10 cellular contexts compared by ENCODE assay signal in genomic region chr1:42817976-42818375, GRCh38. TPM values are rescaled to one million over a fixed set of nuclear protein-coding genes. Genes with fewer than 3 reads are reported as not detected.
DNase-seq lines count a peak whose midpoint lies in the region; ATAC-seq and TF ChIP-seq lines count a peak whose summit lies in the region.
"Had no signal": no experiment of that assay in that cellular context is flagged by ENCODE, and none has a peak within 500 bp of the region (broad histone marks: within the 10 kb centered on the region; RNA-seq: fewer than 3 reads in every experiment).

No MANE protein-coding gene starts in this region.

- H3K9me3 Mint-ChIP-seq in activated CD4-positive, alpha-beta T cell treated with anti-CD3 and anti-CD28 coated beads, Interleukin-2, amount 10 ng/mL, durations not matched to agents 7 days and 5 days, result no peaks in the 10 kb centered on the region

- H4K20me1 ChIP-seq in smooth muscle cell (ENCODE audit: low read depth), result no peaks in the 10 kb centered on the region

- CTCF ChIA-PET in activated CD4-positive, alpha-beta T cell treated with anti-CD3 and anti-CD28 coated beads, Interleukin-2, amount 10 ng/mL, durations not matched to agents 7 days and 5 days (lab: Charles Lee), result interaction anchor here (0.7 to 2.3 kb wide), 5 partner anchors 10 to 51 kb away, joined by 3 to 8 read pairs (median 4); partner anchors contain the start of genes C1orf50, P3H1 and ZNF691

- ATAC-seq in left lobe of liver (peak; percentile 55), T-helper 17 cell (no peak), HG02759 (IDR thresholded peaks at IDR 0.05; ENCODE audit: unreplicated experiment) (no peak), HG02678 (IDR thresholded peaks at IDR 0.05; ENCODE audit: unreplicated experiment) (no peak)

- H3K27ac ChIP-seq in smooth muscle cell (ENCODE audit: low read depth), result no peak overlapping the region

- H3K36me3 ChIP-seq in smooth muscle cell (ENCODE audit: low read depth), result no peaks in the 10 kb centered on the region

- H3K27me3 ChIP-seq in smooth muscle cell (ENCODE audit: low read depth), result no peaks in the 10 kb centered on the region

- peak overlapping the region; percentile 88 for H3K4me2 ChIP-seq in smooth muscle cell

- no peaks in the 10 kb centered on the region for H3K79me2 ChIP-seq in smooth muscle cell (ENCODE audit: low read depth)

- WGBS in smooth muscle cell (ENCODE audit: low lambda C conversion rate), result 91% methylated on average over 3 of the region's 3 CpGs

- no peaks in the 10 kb centered on the region for H3F3A ChIP-seq in smooth muscle cell (ENCODE audit: low read depth)

- H3K27me3 Mint-ChIP-seq in activated CD4-positive, alpha-beta T cell treated with anti-CD3 and anti-CD28 coated beads, Interleukin-2, amount 10 ng/mL, durations not matched to agents 7 days and 5 days, result no peaks in the 10 kb centered on the region
- no peaks in the 10 kb centered on the region for H3K27me3 Mint-ChIP-seq in T-helper 17 cell

- H3K4me3 Mint-ChIP-seq in activated CD4-positive, alpha-beta T cell treated with anti-CD3 and anti-CD28 coated beads, Interleukin-2, amount 10 ng/mL, durations not matched to agents 7 days and 5 days, result peak overlapping the region; percentile 68
- no peak overlapping the region for H3K4me3 Mint-ChIP-seq in T-helper 17 cell

- no peak overlapping the region for H2AFZ ChIP-seq in smooth muscle cell (ENCODE audit: low read depth)

- no peak for DNase-seq in activated CD4-positive, alpha-beta T cell treated with anti-CD3 and anti-CD28 coated beads, Interleukin-2, amount 10 ng/mL, durations not matched to agents 7 days and 5 days
- DNase-seq in activated CD4-positive, alpha-beta T cell treated with anti-CD3 and anti-CD28 coated beads for 48 hours, result no peak
- DNase-seq in left lobe of liver (ENCODE audit: low spot score) (peak; percentile 67), smooth muscle cell (lab: John Stamatoyannopoulos, UW; ENCODE audit: unreplicated experiment) (no peak), T-helper 17 cell (no peak)
- DNase-seq: NCI-H1048 had no signal

- peaks cover 37% of the 10 kb centered on the region for H3K4me1 Mint-ChIP-seq in activated CD4-positive, alpha-beta T cell treated with anti-CD3 and anti-CD28 coated beads, Interleukin-2, amount 10 ng/mL, durations not matched to agents 7 days and 5 days
- peaks cover 24% of the 10 kb centered on the region for H3K4me1 Mint-ChIP-seq in T-helper 17 cell

- H3K9ac ChIP-seq in smooth muscle cell (ENCODE audit: low read depth), result no peak overlapping the region

- POLR2A ChIA-PET in activated CD4-positive, alpha-beta T cell treated with anti-CD3 and anti-CD28 coated beads, Interleukin-2, amount 10 ng/mL, durations not matched to agents 7 days and 5 days (lab: Charles Lee), result interaction anchor here (0.9 kb wide), 1 partner anchor 28 kb away, joined by 5 read pairs; the partner anchor contains the start of gene ZNF691

- H3K4me3 ChIP-seq in WI38 (ENCODE audit: low read depth, low read length) (peak overlapping the region; percentile 66), smooth muscle cell (no peak overlapping the region)

- peaks cover 12% of the 10 kb centered on the region for H3K4me1 ChIP-seq in smooth muscle cell (ENCODE audit: low read depth)

- TF ChIP-seq CTCF in WI38 (IDR thresholded peaks at IDR 0.05; ENCODE audit: low read depth, low read length) (no peak), smooth muscle cell (IDR thresholded peaks at IDR 0.05; ENCODE audit: borderline replicate concordance, insufficient read depth, poor library complexity, severe bottlenecking) (no peak)

- peaks cover 10% of the 10 kb centered on the region for H3K36me3 Mint-ChIP-seq in activated CD4-positive, alpha-beta T cell treated with anti-CD3 and anti-CD28 coated beads, Interleukin-2, amount 10 ng/mL, durations not matched to agents 7 days and 5 days (ENCODE audit: low read depth)
- peaks cover 3% of the 10 kb centered on the region for H3K36me3 Mint-ChIP-seq in T-helper 17 cell (ENCODE audit: low read depth)

- no peak overlapping the region for H3K27ac Mint-ChIP-seq in activated CD4-positive, alpha-beta T cell treated with anti-CD3 and anti-CD28 coated beads, Interleukin-2, amount 10 ng/mL, durations not matched to agents 7 days and 5 days
- no peak overlapping the region for H3K27ac Mint-ChIP-seq in T-helper 17 cell

- H3K9me3 ChIP-seq in smooth muscle cell (replicated peaks; ENCODE audit: low read depth) (no peaks in the 10 kb centered on the region), T-helper 17 cell (ENCODE audit: control insufficient read depth, low read length, poor library complexity, severe bottlenecking) (no peaks in the 10 kb centered on the region)

RNA-seq across cellular contexts. Expression of gene SVBP, which starts 0.8 kb away (rescaled TPM):
- 10 to 100 TPM; 19.8 to 20.6 TPM for total RNA-seq in activated CD4-positive, alpha-beta T cell treated with anti-CD3 and anti-CD28 coated beads, Interleukin-2, amount 10 ng/mL, durations not matched to agents 7 days and 5 days
- total RNA-seq in left lobe of liver (6.9 TPM), smooth muscle cell (32.5 and 35.0 TPM in 2 replicates), T-helper 17 cell (10 to 100 TPM; 16.9 to 18.8 TPM)
- 31.5 and 32.8 TPM in 2 replicates for polyA plus RNA-seq in smooth muscle cell

RNA-seq across cellular contexts. Expression of gene ERMAP, which starts 1.1 kb away (rescaled TPM):
- total RNA-seq in activated CD4-positive, alpha-beta T cell treated with anti-CD3 and anti-CD28 coated beads, Interleukin-2, amount 10 ng/mL, durations not matched to agents 7 days and 5 days, result 1 to 10 TPM; 7.7 to 7.8 TPM
- total RNA-seq in left lobe of liver (15.1 TPM), smooth muscle cell (5.1 and 11.8 TPM in 2 replicates), T-helper 17 cell (1 to 10 TPM; 6.4 to 8.9 TPM)
- 4.1 and 4.6 TPM in 2 replicates for polyA plus RNA-seq in smooth muscle cell

RNA-seq across cellular contexts. Expression of gene ZNF691, which starts 28.4 kb away (rescaled TPM):
- total RNA-seq in activated CD4-positive, alpha-beta T cell treated with anti-CD3 and anti-CD28 coated beads, Interleukin-2, amount 10 ng/mL, durations not matched to agents 7 days and 5 days, result 10 to 100 TPM; 10.8 to 11.0 TPM
- total RNA-seq in left lobe of liver (6.8 TPM), smooth muscle cell (4.2 and 7.2 TPM in 2 replicates), T-helper 17 cell (1 to 10 TPM; 2.6 to 2.8 TPM)
- 4.8 and 10.2 TPM in 2 replicates for polyA plus RNA-seq in smooth muscle cell

RNA-seq across cellular contexts. Expression of gene TMEM269, which starts 33.2 kb away (rescaled TPM):
- under 1 TPM; 0.21 to 0.25 TPM for total RNA-seq in activated CD4-positive, alpha-beta T cell treated with anti-CD3 and anti-CD28 coated beads, Interleukin-2, amount 10 ng/mL, durations not matched to agents 7 days and 5 days
- 0.08 TPM for total RNA-seq in left lobe of liver
- 0.09 and 0.36 TPM in 2 replicates for total RNA-seq in smooth muscle cell
- 0.09 and 0.15 TPM in 2 replicates for polyA plus RNA-seq in smooth muscle cell
- total RNA-seq in T-helper 17 cell, result under 1 TPM; 0.42 to 0.47 TPM
- total RNA-seq: pulmonary artery endothelial cell had no signal

RNA-seq across cellular contexts. Expression of gene C1orf50, which starts 50.9 kb away (rescaled TPM):
- total RNA-seq in activated CD4-positive, alpha-beta T cell treated with anti-CD3 and anti-CD28 coated beads, Interleukin-2, amount 10 ng/mL, durations not matched to agents 7 days and 5 days, result 1 to 10 TPM; 7.0 to 9.4 TPM
- total RNA-seq in left lobe of liver, result 4.0 TPM
- total RNA-seq in smooth muscle cell, result 1.8 and 7.3 TPM in 2 replicates
- 9.7 and 11.5 TPM in 2 replicates for polyA plus RNA-seq in smooth muscle cell
- 10 to 100 TPM; 14.8 to 15.5 TPM for total RNA-seq in T-helper 17 cell
